In the genomic region with DNA sequence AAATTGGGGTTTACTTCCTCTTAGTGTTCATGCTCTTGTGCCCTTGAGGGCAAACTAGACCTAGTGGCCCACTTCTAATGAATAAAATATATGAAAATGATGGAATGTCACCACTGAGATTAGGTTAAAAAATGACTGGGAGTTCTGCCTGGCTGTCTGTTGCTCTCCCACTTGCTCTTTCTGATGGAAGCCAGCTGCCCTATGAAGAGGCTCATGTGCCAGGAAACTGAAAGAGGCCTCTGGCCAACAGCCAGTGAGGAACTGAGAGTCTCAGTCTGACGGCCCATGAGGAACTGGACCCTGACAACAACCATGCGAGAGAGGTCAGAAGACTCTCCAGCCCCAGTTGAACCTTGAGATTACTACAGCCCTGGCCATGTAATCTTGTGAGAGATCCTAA, we compare ENCODE assay signal across 8 cellular contexts.
A peak's percentile ranks its signal among the peaks of the same experiment; 100 is the strongest.
DNase-seq lines count a peak whose midpoint lies in the region; ATAC-seq and TF ChIP-seq lines count a peak whose summit lies in the region.

No MANE protein-coding gene starts in this region.

- no peaks in the 10 kb centered on the region for H3K36me3 Mint-ChIP-seq in MCF 10A (ENCODE audit: insufficient read depth, unreplicated experiment)

- H3K4me1 ChIP-seq in sigmoid colon = peaks cover 0 to 50% (median 26%) of the 10 kb centered on the region in 4 donors

- no peaks in the 10 kb centered on the region for H3K4me1 Mint-ChIP-seq in MCF 10A (ENCODE audit: insufficient read depth, unreplicated experiment)

- ATAC-seq in GM21360 (IDR thresholded peaks at IDR 0.05; ENCODE audit: unreplicated experiment) (peak; percentile 98), HG03520 (IDR thresholded peaks at IDR 0.05; ENCODE audit: unreplicated experiment) (peak; percentile 100)

- H3K9me3 ChIP-seq in sigmoid colon = no peaks in the 10 kb centered on the region

- no peak overlapping the region for H3K27ac Mint-ChIP-seq in MCF 10A (ENCODE audit: low read depth, unreplicated experiment)

- no peaks in the 10 kb centered on the region for H3K27me3 ChIP-seq in sigmoid colon

- intact Hi-C loops in sigmoid colon (cut with DNase I) (no loop called here), MCF 10A (cut with micrococcal nuclease) (no loop called here)

- CTCF ChIA-PET in MCF 10A (lab: Yijun Ruan, JAX) = no interaction called here

- peaks cover 1% of the 10 kb centered on the region for H3K9me3 Mint-ChIP-seq in MCF 10A (ENCODE audit: unreplicated experiment)

- TF ChIP-seq CTCF in fibroblast of pulmonary artery (IDR thresholded peaks at IDR 0.05; ENCODE audit: low read length, missing control alignments) (no peak), sigmoid colon (IDR thresholded peaks at IDR 0.05) (no peak), MCF 10A (IDR thresholded peaks at IDR 0.05; ENCODE audit: unreplicated experiment) (no peak)

- TF ChIP-seq EP300 in sigmoid colon (IDR thresholded peaks at IDR 0.05) = peak in 1 of 4 donors; percentile 13

- DNase-seq in CD1c-positive myeloid dendritic cell (ENCODE audit: extremely low spot score) = peak; percentile 94
- DNase-seq in fibroblast of pulmonary artery (ENCODE audit: low read depth) = peak; percentile 54
- peak; percentile 90 for DNase-seq in sigmoid colon
- no peak for DNase-seq in MCF 10A (ENCODE audit: unreplicated experiment)
- DNase-seq in T-helper 2 cell = no peak
- no peak for DNase-seq in NCI-H187 (lab: John Stamatoyannopoulos, UW)

- POLR2A ChIA-PET in MCF 10A (lab: Yijun Ruan, JAX) = no interaction called here

- no peak overlapping the region for H3K4me3 ChIP-seq in fibroblast of pulmonary artery (replicated peaks; ENCODE audit: low read depth, low read length)
- H3K4me3 ChIP-seq in sigmoid colon = no peak overlapping the region

- no peak overlapping the region for H3K4me3 Mint-ChIP-seq in MCF 10A (ENCODE audit: unreplicated experiment)

- peaks cover 30% of the 10 kb centered on the region for H3K27me3 Mint-ChIP-seq in MCF 10A (ENCODE audit: insufficient read depth, unreplicated experiment)

- no peak for TF ChIP-seq POLR2A in sigmoid colon (IDR thresholded peaks at IDR 0.05)

- BruUV-seq in MCF 10A (replicated peaks; lab: Mats Ljungman, UMichigan) = no TSS peak

- H3K36me3 ChIP-seq in sigmoid colon = no peaks in the 10 kb centered on the region

- WGBS in sigmoid colon, 2 donors = 15 to 34% methylated on average over 2 of the region's 2 CpGs

- H3K27ac ChIP-seq in sigmoid colon = peak overlapping the region in 3 of 4 donors; percentile 19 to 50 (median 42)

Comparison
In these comparisons a context has a peak if more than half of its experiments do, and no peak if none do; other contexts are left out.
1. DNase-seq: peak in CD1c-positive myeloid dendritic cell (single experiment), fibroblast of pulmonary artery (single experiment) and sigmoid colon (single experiment); none in MCF 10A (single experiment), T-helper 2 cell (0 of 5) and NCI-H187 (0 of 2).